In the genomic region with DNA sequence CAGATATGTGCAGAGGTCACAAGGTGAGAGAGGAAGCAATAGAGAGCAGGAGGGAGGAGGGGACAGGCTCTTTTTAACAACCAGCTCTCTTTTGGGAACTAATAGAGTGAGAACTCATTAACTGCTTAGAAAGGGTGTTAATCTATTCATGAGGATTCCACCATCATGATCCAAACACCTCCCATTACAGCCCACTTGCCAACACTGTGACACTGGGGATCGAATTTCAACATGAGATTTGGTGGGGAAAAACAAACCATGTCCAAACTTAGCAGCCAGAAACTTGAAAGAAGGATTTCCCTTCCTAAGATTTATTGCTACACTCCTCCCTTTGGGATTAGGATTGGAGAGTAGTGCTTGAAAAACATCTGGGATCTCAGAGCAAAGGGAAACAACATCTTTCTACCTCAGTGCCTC, we compare ENCODE assay signal across 16 cellular contexts.
A peak's percentile ranks its signal among the peaks of the same experiment; 100 is the strongest.
DNase-seq lines count a peak whose midpoint lies in the region; ATAC-seq and TF ChIP-seq lines count a peak whose summit lies in the region.
"Had no signal": no experiment of that assay in that cellular context is flagged by ENCODE, and none has a peak within 500 bp of the region (broad histone marks: within the 10 kb centered on the region; RNA-seq: fewer than 3 reads in every experiment).

No MANE protein-coding gene starts in this region.

- no peak overlapping the region for H3K4me3 ChIP-seq in GM23338
- H3K4me3 ChIP-seq in adipocyte (ENCODE audit: low read length) = no peak overlapping the region
- H3K4me3 ChIP-seq: adrenal gland, thyroid gland had no signal

- no peak overlapping the region for H3K27ac ChIP-seq in GM23338 (ENCODE audit: low read depth)
- H3K27ac ChIP-seq: thyroid gland had no signal

- H3K9me3 Mint-ChIP-seq in GM23338 = no peaks in the 10 kb centered on the region
- H3K9me3 Mint-ChIP-seq in activated CD4-positive, alpha-beta T cell treated with anti-CD3 and anti-CD28 coated beads, Interleukin-2, amount 10 ng/mL, durations not matched to agents 24 days and 14 days = no peaks in the 10 kb centered on the region

- H3K4me1 ChIP-seq in GM23338 (ENCODE audit: insufficient read depth) (no peaks in the 10 kb centered on the region), adipocyte (ENCODE audit: control insufficient read depth, insufficient read depth, low read length) (peaks cover 18% of the 10 kb centered on the region)
- H3K4me1 ChIP-seq: thyroid gland had no signal

- H3K36me3 ChIP-seq in GM23338 (ENCODE audit: insufficient read depth) (no peaks in the 10 kb centered on the region), adipocyte (ENCODE audit: control insufficient read depth, insufficient read depth, low read length, severe bottlenecking) (no peaks in the 10 kb centered on the region)
- H3K36me3 ChIP-seq: adrenal gland, thyroid gland had no signal

- H3K9me2 ChIP-seq in GM23338 (ENCODE audit: insufficient read depth) = peaks cover 14% of the 10 kb centered on the region; the same call in 1 of the 2 replicates

- intact Hi-C loops in left cardiac atrium (cut with DNase I) (no loop called here), sciatic nerve (cut with DNase I) (no loop called here)
- intact Hi-C loops in activated CD4-positive, alpha-beta T cell treated with anti-CD3 and anti-CD28 coated beads, Interleukin-2, amount 10 ng/mL, durations not matched to agents 24 days and 14 days (cut with micrococcal nuclease) = no loop called here

- H3K4me3 Mint-ChIP-seq in GM23338 = no peak overlapping the region
- no peak overlapping the region for H3K4me3 Mint-ChIP-seq in activated CD4-positive, alpha-beta T cell treated with anti-CD3 and anti-CD28 coated beads, Interleukin-2, amount 10 ng/mL, durations not matched to agents 24 days and 14 days
- H3K4me3 Mint-ChIP-seq: activated CD4-positive, alpha-beta T cell treated with anti-CD3 and anti-CD28 coated beads, Interleukin-2, amount 10 ng/mL, durations not matched to agents 7 days and 5 days; activated T-cell treated with anti-CD3 and anti-CD28 coated beads, Interleukin-2, amount 50 U/mL, for 72 hours; IgD-negative memory B cell had no signal

- peaks cover 7% of the 10 kb centered on the region for H3K4me1 Mint-ChIP-seq in GM23338
- no peaks in the 10 kb centered on the region for H3K4me1 Mint-ChIP-seq in activated CD4-positive, alpha-beta T cell treated with anti-CD3 and anti-CD28 coated beads, Interleukin-2, amount 10 ng/mL, durations not matched to agents 24 days and 14 days
- H3K4me1 Mint-ChIP-seq: activated CD4-positive, alpha-beta T cell treated with anti-CD3 and anti-CD28 coated beads, Interleukin-2, amount 10 ng/mL, durations not matched to agents 7 days and 5 days; IgD-negative memory B cell had no signal

- DNase-seq in GM23338 (ENCODE audit: low spot score) (peak; percentile 14), adipocyte (ENCODE audit: low read depth) (peak; percentile 23), left cardiac atrium (no peak), sciatic nerve (ENCODE audit: low spot score) (no peak), activated T-cell treated with anti-CD3 and anti-CD28 coated beads for 4 hours (no peak), NCI-H1048 (lab: John Stamatoyannopoulos, UW) (no peak)
- no peak for DNase-seq in activated CD4-positive, alpha-beta T cell treated with anti-CD3 and anti-CD28 coated beads, Interleukin-2, amount 10 ng/mL, durations not matched to agents 24 days and 14 days
- DNase-seq: activated CD4-positive, alpha-beta T cell treated with anti-CD3 and anti-CD28 coated beads, Interleukin-2, amount 10 ng/mL, durations not matched to agents 7 days and 5 days; activated T-cell treated with anti-CD3 and anti-CD28 coated beads, Interleukin-2, amount 50 U/mL, for 72 hours; cortex of kidney; NCI-H1417 treated with DMSO at 0.1 percent for 48 hours; NCI-H526 treated with DMSO at 0.1 percent for 48 hours; thyroid gland had no signal

- H3K27me3 ChIP-seq in GM23338 (ENCODE audit: insufficient read depth) (no peaks in the 10 kb centered on the region), adipocyte (replicated peaks; ENCODE audit: control insufficient read depth, insufficient read depth, low read length) (peaks cover under 1% of the 10 kb centered on the region)
- H3K27me3 ChIP-seq: adrenal gland, thyroid gland had no signal

- no peak for TF ChIP-seq CTCF in GM23338 (conservative IDR thresholded peaks at IDR 0.05; ENCODE audit: low read depth in 2 of 2)

- ATAC-seq in GM23338 (peak; percentile 53; the same call in 2 of the 3 replicates), left cardiac atrium (peak; percentile 63 to 76), sciatic nerve (peak; percentile 77), HG02973 (IDR thresholded peaks at IDR 0.05; ENCODE audit: unreplicated experiment) (no peak)
- ATAC-seq: activated T-cell treated with anti-CD3 and anti-CD28 coated beads, Interleukin-2, amount 50 U/mL, for 72 hours had no signal

- H3K36me3 Mint-ChIP-seq in GM23338 (ENCODE audit: low read depth) = no peaks in the 10 kb centered on the region
- no peaks in the 10 kb centered on the region for H3K36me3 Mint-ChIP-seq in activated CD4-positive, alpha-beta T cell treated with anti-CD3 and anti-CD28 coated beads, Interleukin-2, amount 10 ng/mL, durations not matched to agents 24 days and 14 days (ENCODE audit: low read depth)
- H3K36me3 Mint-ChIP-seq: IgD-negative memory B cell had no signal

- H3F3A ChIP-seq in GM23338 (replicated peaks; ENCODE audit: low read depth) = no peaks in the 10 kb centered on the region

- no peak overlapping the region for H3K9ac ChIP-seq in adipocyte (ENCODE audit: low read length)

- no peak overlapping the region for H3K4me2 ChIP-seq in GM23338

- H3K27me3 Mint-ChIP-seq in GM23338 (ENCODE audit: insufficient read depth, low read depth, poor library complexity) = peaks cover 4% of the 10 kb centered on the region
- H3K27me3 Mint-ChIP-seq in activated CD4-positive, alpha-beta T cell treated with anti-CD3 and anti-CD28 coated beads, Interleukin-2, amount 10 ng/mL, durations not matched to agents 24 days and 14 days = no peaks in the 10 kb centered on the region
- H3K27me3 Mint-ChIP-seq: activated CD4-positive, alpha-beta T cell treated with anti-CD3 and anti-CD28 coated beads, Interleukin-2, amount 10 ng/mL, durations not matched to agents 7 days and 5 days; IgD-negative memory B cell had no signal

- H3K79me2 ChIP-seq in GM23338 (replicated peaks; ENCODE audit: insufficient read depth) = no peaks in the 10 kb centered on the region

- H3K27ac Mint-ChIP-seq in GM23338 = no peak overlapping the region
- H3K27ac Mint-ChIP-seq in activated CD4-positive, alpha-beta T cell treated with anti-CD3 and anti-CD28 coated beads, Interleukin-2, amount 10 ng/mL, durations not matched to agents 24 days and 14 days = no peak overlapping the region
- H3K27ac Mint-ChIP-seq: activated CD4-positive, alpha-beta T cell treated with anti-CD3 and anti-CD28 coated beads, Interleukin-2, amount 10 ng/mL, durations not matched to agents 7 days and 5 days; activated T-cell treated with anti-CD3 and anti-CD28 coated beads, Interleukin-2, amount 50 U/mL, for 72 hours; IgD-negative memory B cell had no signal

- H2AFZ ChIP-seq in GM23338 = peak overlapping the region; percentile 66

- H3K9me3 ChIP-seq in adipocyte (ENCODE audit: control insufficient read depth, low read length) = no peaks in the 10 kb centered on the region
- H3K9me3 ChIP-seq: adrenal gland, thyroid gland had no signal

- H4K20me1 ChIP-seq in GM23338 (replicated peaks; ENCODE audit: insufficient read depth) = no peaks in the 10 kb centered on the region

Comparison
In these comparisons a context has a peak if more than half of its experiments do, and no peak if none do; other contexts are left out.
1. DNase-seq: peak in GM23338 (single experiment) and adipocyte (single experiment); none in left cardiac atrium (single experiment), sciatic nerve (single experiment), activated T-cell treated with anti-CD3 and anti-CD28 coated beads for 4 hours (single experiment), NCI-H1048 (single experiment) and activated CD4-positive, alpha-beta T cell treated with anti-CD3 and anti-CD28 coated beads, Interleukin-2, amount 10 ng/mL, durations not matched to agents 24 days and 14 days (single experiment).